Comparison of ENCODE assay signal across 8 cellular contexts in genomic region chr19:33778089-33778791, GRCh38. TPM values are rescaled to one million over a fixed set of nuclear protein-coding genes. Genes with fewer than 3 reads are reported as not detected.
A peak's percentile ranks its signal among the peaks of the same experiment; 100 is the strongest.
DNase-seq lines count a peak whose midpoint lies in the region; ATAC-seq and TF ChIP-seq lines count a peak whose summit lies in the region.

No MANE protein-coding gene starts in this region.

- ATAC-seq in GM21390 (IDR thresholded peaks at IDR 0.05; ENCODE audit: unreplicated experiment), result peak; percentile 84

- intact Hi-C loops in testis (cut with DNase I; ENCODE audit: low total_unique reads), result loop anchor here (10.0 kb wide), 3 partner anchors 343 to 543 kb away; no protein-coding TSS in a partner anchor

- H3K27me3 ChIP-seq in neutrophil (peaks cover 42% of the 10 kb centered on the region), testis (no peaks in the 10 kb centered on the region)

- 1 to 11% methylated on average over 23 to 46 of the region's 49 CpGs for WGBS in testis, 2 donors

- H3K27ac ChIP-seq in neutrophil (no peak overlapping the region), testis (no peak overlapping the region)

- peak; percentile 99 for TF ChIP-seq CTCF in neutrophil (IDR thresholded peaks at IDR 0.05)
- peak; percentile 100 for TF ChIP-seq CTCF in testis (IDR thresholded peaks at IDR 0.05)

- TF ChIP-seq EP300 in Ishikawa (IDR thresholded peaks at IDR 0.05; ENCODE audit: borderline replicate concordance), result no peak

- TF ChIP-seq RAD21 in Ishikawa (IDR thresholded peaks at IDR 0.05; ENCODE audit: low read depth), result peak; percentile 89

- TF ChIP-seq POLR2A in testis (IDR thresholded peaks at IDR 0.05), result no peak

- H3K9me3 ChIP-seq in neutrophil, result no peaks in the 10 kb centered on the region
- H3K9me3 ChIP-seq in testis, result no peaks in the 10 kb centered on the region

- no peak overlapping the region for H3K4me3 ChIP-seq in neutrophil (ENCODE audit: low read depth in 1 of 2, low read length in 1 of 2)
- peak overlapping the region in 1 of 2 donors; percentile 24 for H3K4me3 ChIP-seq in testis

- H3K36me3 ChIP-seq in neutrophil (no peaks in the 10 kb centered on the region), testis (ENCODE audit: low read depth, missing control alignments) (no peaks in the 10 kb centered on the region)

- DNase-seq in COR-L47 (lab: John Stamatoyannopoulos, UW) (peak; percentile 68), RKO (ENCODE audit: low spot score) (peak; percentile 79), fibroblast of the conjunctiva (ENCODE audit: low read depth) (peak; percentile 40), testis (peak; percentile 86)
- peak; percentile 76 to 78 for DNase-seq in activated T-helper 1 cell treated with anti-CD3 and anti-CD28 coated beads, Interleukin-2, amount 50 U/mL, for 16 hours (ENCODE audit: low read depth in 1 of 2, low spot score in 1 of 2)

- H3K4me1 ChIP-seq in neutrophil (ENCODE audit: control insufficient read depth in 1 of 2, insufficient read depth in 1 of 2, low read depth in 1 of 2, low read length in 1 of 2) (peaks cover 0 to 7% of the 10 kb centered on the region in 2 experiments), testis (peaks cover 9% of the 10 kb centered on the region)

TF ChIP-seq in Ishikawa, 13 proteins besides CTCF, POLR2A, EP300 and RAD21:
- TF ChIP-seq TEAD4 (IDR thresholded peaks at IDR 0.05) (no peak), TCF12 (IDR thresholded peaks at IDR 0.05; ENCODE audit: low read depth) (no peak), CREB1 (IDR thresholded peaks at IDR 0.05; ENCODE audit: low read depth) (no peak)

RNA-seq across cellular contexts. Expression of gene KCTD15, which starts 18.4 kb away (rescaled TPM):
- 100 to 1,000 TPM in 1 of 2 donors, 10 to 100 TPM in 1; 61.9 to 110 TPM for total RNA-seq in testis
- polyA plus RNA-seq in testis (ENCODE audit: insufficient read depth, low read depth, low replicate concordance), result 26.3 TPM
